2 cellular contexts compared by ENCODE assay signal in the genomic region with DNA sequence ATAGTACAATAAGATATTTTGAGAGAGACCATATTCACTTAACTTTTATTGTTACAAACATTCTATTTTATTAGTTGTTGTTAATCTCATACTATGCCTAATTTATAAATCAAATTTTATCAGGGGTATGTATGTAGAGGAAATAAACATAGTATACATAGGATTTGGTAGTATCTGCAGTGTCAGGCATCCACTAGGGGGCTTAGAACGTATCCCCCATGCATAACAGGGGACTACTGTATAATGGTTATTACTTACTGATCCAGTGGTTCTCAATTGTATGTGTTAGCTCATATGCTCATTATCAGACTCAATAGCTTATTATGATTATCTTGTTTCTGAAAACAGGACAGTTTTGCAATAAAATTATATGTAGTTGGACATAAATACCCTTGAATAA.
A peak's percentile ranks its signal among the peaks of the same experiment; 100 is the strongest.
TF ChIP-seq lines count a peak whose summit lies in the region.

No MANE protein-coding gene starts in this region.

TF ChIP-seq in IMR-90, 13 proteins besides CTCF, POLR2A, EP300 and RAD21:
- TF ChIP-seq MAFK (IDR thresholded peaks at IDR 0.05; ENCODE audit: low read depth, low read length), result no peak
- TF ChIP-seq MAZ (IDR thresholded peaks at IDR 0.05; ENCODE audit: borderline replicate concordance, low read depth, low read length), result no peak
- TF ChIP-seq SMC3 (IDR thresholded peaks at IDR 0.05; ENCODE audit: low read depth, low read length), result no peak
- TF ChIP-seq, protein P1, sequence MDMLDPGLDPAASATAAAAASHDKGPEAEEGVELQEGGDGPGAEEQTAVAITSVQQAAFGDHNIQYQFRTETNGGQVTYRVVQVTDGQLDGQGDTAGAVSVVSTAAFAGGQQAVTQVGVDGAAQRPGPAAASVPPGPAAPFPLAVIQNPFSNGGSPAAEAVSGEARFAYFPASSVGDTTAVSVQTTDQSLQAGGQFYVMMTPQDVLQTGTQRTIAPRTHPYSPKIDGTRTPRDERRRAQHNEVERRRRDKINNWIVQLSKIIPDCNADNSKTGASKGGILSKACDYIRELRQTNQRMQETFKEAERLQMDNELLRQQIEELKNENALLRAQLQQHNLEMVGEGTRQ (IDR thresholded peaks at IDR 0.05; ENCODE audit: low read depth, low read length), result no peak
- TF ChIP-seq BHLHE40 (IDR thresholded peaks at IDR 0.05; ENCODE audit: low read depth, low read length), result no peak
- no peak for TF ChIP-seq NFE2L2 (IDR thresholded peaks at IDR 0.05; ENCODE audit: low read depth, low read length)
- TF ChIP-seq, protein P2, sequence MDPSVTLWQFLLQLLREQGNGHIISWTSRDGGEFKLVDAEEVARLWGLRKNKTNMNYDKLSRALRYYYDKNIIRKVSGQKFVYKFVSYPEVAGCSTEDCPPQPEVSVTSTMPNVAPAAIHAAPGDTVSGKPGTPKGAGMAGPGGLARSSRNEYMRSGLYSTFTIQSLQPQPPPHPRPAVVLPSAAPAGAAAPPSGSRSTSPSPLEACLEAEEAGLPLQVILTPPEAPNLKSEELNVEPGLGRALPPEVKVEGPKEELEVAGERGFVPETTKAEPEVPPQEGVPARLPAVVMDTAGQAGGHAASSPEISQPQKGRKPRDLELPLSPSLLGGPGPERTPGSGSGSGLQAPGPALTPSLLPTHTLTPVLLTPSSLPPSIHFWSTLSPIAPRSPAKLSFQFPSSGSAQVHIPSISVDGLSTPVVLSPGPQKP (IDR thresholded peaks at IDR 0.05; ENCODE audit: borderline replicate concordance, low read depth, low read length), result no peak
- no peak for TF ChIP-seq CEBPB (IDR thresholded peaks at IDR 0.05; ENCODE audit: low read depth, low read length)
- TF ChIP-seq RCOR1 (IDR thresholded peaks at IDR 0.05; ENCODE audit: insufficient replicate concordance, low read length), result no peak
- no peak for TF ChIP-seq CHD1 (IDR thresholded peaks at IDR 0.05; ENCODE audit: low read depth, low read length)
- no peak for TF ChIP-seq RFX5 (IDR thresholded peaks at IDR 0.05; ENCODE audit: low read depth, low read length)
- TF ChIP-seq FOS (IDR thresholded peaks at IDR 0.05; ENCODE audit: low read depth, low read length), result no peak
- TF ChIP-seq MXI1 (IDR thresholded peaks at IDR 0.05; ENCODE audit: borderline replicate concordance, low read depth, low read length), result no peak

TF ChIP-seq in K562, 482 proteins besides CTCF, POLR2A, EP300 and RAD21:
- TF ChIP-seq CBX2 (IDR thresholded peaks at IDR 0.05; ENCODE audit: insufficient read depth, low read length, poor library complexity, severe bottlenecking), result no peak
- TF ChIP-seq, protein P3, sequence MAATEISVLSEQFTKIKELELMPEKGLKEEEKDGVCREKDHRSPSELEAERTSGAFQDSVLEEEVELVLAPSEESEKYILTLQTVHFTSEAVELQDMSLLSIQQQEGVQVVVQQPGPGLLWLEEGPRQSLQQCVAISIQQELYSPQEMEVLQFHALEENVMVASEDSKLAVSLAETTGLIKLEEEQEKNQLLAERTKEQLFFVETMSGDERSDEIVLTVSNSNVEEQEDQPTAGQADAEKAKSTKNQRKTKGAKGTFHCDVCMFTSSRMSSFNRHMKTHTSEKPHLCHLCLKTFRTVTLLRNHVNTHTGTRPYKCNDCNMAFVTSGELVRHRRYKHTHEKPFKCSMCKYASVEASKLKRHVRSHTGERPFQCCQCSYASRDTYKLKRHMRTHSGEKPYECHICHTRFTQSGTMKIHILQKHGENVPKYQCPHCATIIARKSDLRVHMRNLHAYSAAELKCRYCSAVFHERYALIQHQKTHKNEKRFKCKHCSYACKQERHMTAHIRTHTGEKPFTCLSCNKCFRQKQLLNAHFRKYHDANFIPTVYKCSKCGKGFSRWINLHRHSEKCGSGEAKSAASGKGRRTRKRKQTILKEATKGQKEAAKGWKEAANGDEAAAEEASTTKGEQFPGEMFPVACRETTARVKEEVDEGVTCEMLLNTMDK (IDR thresholded peaks at IDR 0.05; ENCODE audit: borderline replicate concordance, insufficient read depth, low read depth, low read length, poor library complexity, severe bottlenecking), result peak; percentile 37
